ENCODE assay signal across 36 cellular contexts in the genomic region with DNA sequence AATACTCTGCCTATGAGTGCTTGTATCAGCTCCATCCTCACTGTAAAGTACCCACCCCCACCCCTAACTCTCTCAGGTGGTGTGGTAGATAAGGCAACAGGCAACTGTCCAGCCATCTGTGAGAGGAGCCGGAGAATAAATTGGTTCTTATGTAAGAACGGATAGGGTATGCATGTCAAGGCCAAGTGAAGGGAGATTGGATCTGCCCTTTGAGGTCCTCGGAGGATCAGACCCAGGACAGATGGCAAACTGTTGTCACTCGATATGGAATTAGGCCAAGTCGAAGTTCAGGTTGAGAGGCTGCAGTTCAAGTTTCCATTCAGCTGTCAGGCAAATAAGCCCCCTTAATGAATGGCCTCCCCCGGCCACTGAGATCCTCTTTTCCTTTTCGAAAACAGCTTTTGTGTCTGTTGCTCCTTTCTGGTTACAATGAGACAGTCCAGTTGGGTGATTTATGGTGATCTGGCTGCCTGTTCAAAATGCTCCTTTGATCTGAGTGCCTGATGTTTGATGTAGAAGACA.
A peak's percentile ranks its signal among the peaks of the same experiment; 100 is the strongest.
DNase-seq lines count a peak whose midpoint lies in the region; ATAC-seq, FAIRE-seq and TF ChIP-seq lines count a peak whose summit lies in the region.
"Had no signal": no experiment of that assay in that cellular context is flagged by ENCODE, and none has a peak within 500 bp of the region (broad histone marks: within the 10 kb centered on the region; RNA-seq: fewer than 3 reads in every experiment).

No MANE protein-coding gene starts in this region.

- TF ChIP-seq POLR2A in suprapubic skin (IDR thresholded peaks at IDR 0.05), result no peak

- no peaks in the 10 kb centered on the region for H3K27me3 ChIP-seq in BE2C
- no peaks in the 10 kb centered on the region for H3K27me3 ChIP-seq in bronchial epithelial cell (ENCODE audit: control insufficient read depth, insufficient read depth, low read length)
- no peaks in the 10 kb centered on the region for H3K27me3 ChIP-seq in suprapubic skin
- H3K27me3 ChIP-seq in small intestine (ENCODE audit: control insufficient read depth in 2 of 2, insufficient read depth in 2 of 2, low read length in 2 of 2), result no peaks in the 10 kb centered on the region
- H3K27me3 ChIP-seq: ovary, upper lobe of right lung had no signal

- H3K9me3 ChIP-seq in BE2C (no peaks in the 10 kb centered on the region), suprapubic skin (no peaks in the 10 kb centered on the region), small intestine (ENCODE audit: control insufficient read depth, low read depth) (no peaks in the 10 kb centered on the region)
- H3K9me3 ChIP-seq: ovary, upper lobe of right lung had no signal

- H3K36me3 ChIP-seq in BE2C, result no peaks in the 10 kb centered on the region
- no peaks in the 10 kb centered on the region for H3K36me3 ChIP-seq in bronchial epithelial cell (ENCODE audit: control insufficient read depth, insufficient read depth, low read length)
- H3K36me3 ChIP-seq in suprapubic skin, result no peaks in the 10 kb centered on the region
- H3K36me3 ChIP-seq in small intestine (ENCODE audit: control insufficient read depth in 2 of 2, insufficient read depth in 2 of 2, low read length in 2 of 2), result no peaks in the 10 kb centered on the region
- H3K36me3 ChIP-seq: left ventricle myocardium inferior, ovary, upper lobe of right lung had no signal

- TF ChIP-seq CTCF in BE2C (IDR thresholded peaks at IDR 0.05; ENCODE audit: low read depth, low read length) (no peak), bronchial epithelial cell (IDR thresholded peaks at IDR 0.05; ENCODE audit: insufficient read depth, low read length, severe bottlenecking) (no peak), suprapubic skin (IDR thresholded peaks at IDR 0.05) (no peak)

- DNase-seq in BE2C, result peak; percentile 23
- peak; percentile 81 for DNase-seq in NCI-H1694 (lab: John Stamatoyannopoulos, UW)
- DNase-seq in OCI-M1 (lab: John Stamatoyannopoulos, UW), result peak; percentile 93
- no peak for DNase-seq in bronchial epithelial cell (ENCODE audit: low read depth)
- DNase-seq in suprapubic skin (ENCODE audit: low spot score in 2 of 2), result no peak
- DNase-seq in epidermal melanocyte (ENCODE audit: insufficient read length, low spot score), result no peak
- no peak for DNase-seq in small intestine
- DNase-seq: activated B cell treated with CpG ODN at 0.5 μM for 24 hours; activated CD4-positive, alpha-beta T cell treated with anti-CD3 and anti-CD28 coated beads, Interleukin-2, amount 10 ng/mL, durations not matched to agents 7 days and 5 days; activated effector memory CD4-positive, alpha-beta T cell treated with anti-CD3 and anti-CD28 coated beads, Interleukin-2, amount 50 U/mL, for 16 hours; activated T-cell treated with anti-CD3 and anti-CD28 coated beads, Interleukin-2, amount 50 U/mL, for 24 hours; aorta; CD4-positive, alpha-beta memory T cell; DMS153; effector CD4-positive, alpha-beta T cell; glutamatergic neuron; H9; islet precursor cell; Kasumi-1; left ventricle myocardium inferior; mesenchymal stem cell; NCI-H1417; NCI-H2081; ovary; SHP77 treated with DMSO at 0.1 percent for 48 hours; stimulated activated naive CD4-positive, alpha-beta T cell treated with Interleukin-2 at 50 U/mL for 16 hours; SW 1271; T-helper 9 cell; upper lobe of right lung had no signal

- peak; percentile 18 for FAIRE-seq in bronchial epithelial cell (lab: Jason Lieb, UNC)
- FAIRE-seq in small intestine (lab: Jason Lieb, UNC), result no peak
- FAIRE-seq: A204.1, colon, GM12878, RCC 7860 had no signal

- WGBS in suprapubic skin, result 76% methylated on average over 7 of the region's 7 CpGs
- 73 to 88% (median 79%) methylated on average over 6 to 7 of the region's 7 CpGs for WGBS in small intestine, 3 donors

- no peak for TF ChIP-seq EP300 in suprapubic skin (IDR thresholded peaks at IDR 0.05)

- H3K4me1 ChIP-seq in BE2C (peaks cover 8% of the 10 kb centered on the region), suprapubic skin (no peaks in the 10 kb centered on the region), small intestine (ENCODE audit: control insufficient read depth in 2 of 2, insufficient read depth in 1 of 2, low read depth in 1 of 2, low read length in 1 of 2) (no peaks in the 10 kb centered on the region)
- H3K4me1 ChIP-seq: left ventricle myocardium inferior, upper lobe of right lung had no signal

- H3K4me3 ChIP-seq in BE2C (ENCODE audit: low read depth, low read length), result no peak overlapping the region
- H3K4me3 ChIP-seq in bronchial epithelial cell (ENCODE audit: low read depth, low read length), result no peak overlapping the region
- H3K4me3 ChIP-seq in suprapubic skin, result no peak overlapping the region
- no peak overlapping the region for H3K4me3 ChIP-seq in small intestine (ENCODE audit: low read depth in 1 of 2, low read length in 2 of 2)
- H3K4me3 ChIP-seq: GM12878, left ventricle myocardium inferior, ovary, skin epidermis, upper lobe of right lung had no signal

- H3K27ac ChIP-seq in suprapubic skin (no peak overlapping the region), small intestine (ENCODE audit: low read depth in 1 of 2, low read length in 1 of 2) (no peak overlapping the region)
- H3K27ac ChIP-seq: epithelial cell of prostate, left ventricle myocardium inferior, ovary, skin epidermis, upper lobe of right lung had no signal

- no peak for ATAC-seq in HG02571 (IDR thresholded peaks at IDR 0.05; ENCODE audit: unreplicated experiment)
- ATAC-seq: GM12878, upper lobe of right lung had no signal

Comparison
In these comparisons a context has a peak if more than half of its experiments do, and no peak if none do; other contexts are left out.
1. DNase-seq: peak in BE2C (single experiment), NCI-H1694 (single experiment) and OCI-M1 (single experiment); none in bronchial epithelial cell (single experiment), suprapubic skin (0 of 2), epidermal melanocyte (single experiment) and small intestine (single experiment).